Comparison of ENCODE assay signal across 8 cellular contexts in the genomic region with DNA sequence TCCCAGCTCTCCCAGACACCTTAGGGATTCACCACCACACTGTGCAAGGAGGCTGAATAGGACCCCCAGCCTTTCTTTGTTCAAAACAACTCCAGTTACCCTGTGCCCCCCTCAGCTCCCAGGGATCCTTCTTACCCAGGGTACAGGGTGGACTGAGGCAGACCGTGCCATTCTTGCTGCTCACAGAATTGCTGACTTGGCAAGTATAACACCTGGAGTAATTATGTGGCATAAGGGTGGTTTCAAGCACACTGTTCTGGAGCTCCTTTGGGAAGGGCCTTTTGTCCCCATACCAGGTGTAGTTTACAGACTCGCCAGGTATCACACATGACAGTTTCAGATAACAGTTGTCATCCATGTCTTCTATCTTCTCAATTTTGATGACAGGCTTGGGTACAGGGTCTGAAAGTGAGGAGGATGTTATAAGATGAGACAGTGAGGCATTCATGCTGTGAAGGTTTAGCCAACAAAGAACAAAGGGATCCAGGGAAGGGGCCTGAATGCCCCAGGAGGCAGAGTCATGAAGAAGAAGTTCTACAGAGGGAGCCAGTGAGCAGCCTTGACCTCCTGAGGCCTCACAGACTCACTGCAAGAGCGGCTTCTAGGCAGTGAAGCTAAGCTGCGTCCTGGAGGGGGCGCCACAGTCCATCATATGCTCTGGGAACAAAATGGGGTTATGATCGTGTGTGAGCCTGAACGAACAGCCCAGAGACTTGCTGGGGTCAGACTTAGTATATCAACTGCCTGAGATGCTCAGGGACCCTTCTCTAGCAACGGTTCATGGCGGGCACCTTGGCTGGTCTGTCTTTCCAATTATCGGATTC.
DNase-seq lines count a peak whose midpoint lies in the region; ATAC-seq and TF ChIP-seq lines count a peak whose summit lies in the region.

No MANE protein-coding gene starts in this region.

- peaks cover 65% of the 10 kb centered on the region for H3K4me1 ChIP-seq in KMS-11 (ENCODE audit: low read depth, poor library complexity, severe bottlenecking)

- H3K27ac ChIP-seq in KMS-11, result no peak overlapping the region; the same call in 1 of the 2 replicates

- H3K4me2 ChIP-seq in KMS-11, result peak overlapping the region; percentile 19; the same call in 1 of the 2 replicates

- ATAC-seq in GM19035 (IDR thresholded peaks at IDR 0.05; ENCODE audit: unreplicated experiment), result peak; percentile 47

- H3K36me3 ChIP-seq in KMS-11 (ENCODE audit: insufficient read depth), result no peaks in the 10 kb centered on the region

- H2AFZ ChIP-seq in KMS-11 (ENCODE audit: low read depth), result no peak overlapping the region

- H3K27me3 ChIP-seq in KMS-11 (ENCODE audit: insufficient read depth, low read depth), result no peaks in the 10 kb centered on the region

- TF ChIP-seq CTCF in KMS-11 (conservative IDR thresholded peaks at IDR 0.05; ENCODE audit: low read depth, low read length), result peak; percentile 100

- no peaks in the 10 kb centered on the region for H4K20me1 ChIP-seq in KMS-11 (ENCODE audit: insufficient read depth)

- no peak overlapping the region for H3K4me3 ChIP-seq in KMS-11 (IDR thresholded peaks at IDR 0.05; ENCODE audit: insufficient read depth, low read depth, low read length)

- DNase-seq in AML-193 (lab: John Stamatoyannopoulos, UW) (peak; percentile 89 to 92), T-helper 1 cell (peak; percentile 62 to 91 (median 79)), iPS-NIHi7 (ENCODE audit: extremely low spot score) (peak; percentile 92), NCI-H2171 treated with DMSO at 0.1 percent for 48 hours (lab: John Stamatoyannopoulos, UW) (no peak)
- DNase-seq in activated naive CD8-positive, alpha-beta T cell treated with anti-CD3 and anti-CD28 coated beads, Interleukin-2, amount 50 U/mL, for 16 hours (ENCODE audit: low read depth, low spot score), result peak; percentile 60
- DNase-seq in stimulated activated CD4-positive, alpha-beta T cell treated with anti-CD3 and anti-CD28 coated beads, Interleukin-4, amount 100 ng/mL, for 1 hour, result peak; percentile 91

- H3K9ac ChIP-seq in KMS-11, result no peak overlapping the region

- H3K79me2 ChIP-seq in KMS-11 (ENCODE audit: insufficient read depth, low read depth), result no peaks in the 10 kb centered on the region
